In genomic region chr16:53625221-53625620, GRCh38 we compare ENCODE assay signal across 16 cellular contexts.
"Had no signal": no experiment of that assay in that cellular context is flagged by ENCODE, and none has a peak within 500 bp of the region (broad histone marks: within the 10 kb centered on the region; RNA-seq: fewer than 3 reads in every experiment).

No MANE protein-coding gene starts in this region.

- DNase-seq: dermis blood vessel endothelial cell; dorsolateral prefrontal cortex; effector CD4-positive, alpha-beta T cell; effector memory CD4-positive, alpha-beta T cell; foreskin keratinocyte; head of caudate nucleus; heart right ventricle; hippocampal formation; left cardiac atrium; left ventricle myocardium superior; lower lobe of right lung; mesenchymal stem cell; mucosa of descending colon had no signal

- H3K9me3 Mint-ChIP-seq: mesothelial cell of epicardium had no signal

- H3K27ac Mint-ChIP-seq: mesothelial cell of epicardium had no signal

- ATAC-seq: foreskin keratinocyte, gastroesophageal sphincter, heart right ventricle, left cardiac atrium, left lung, left ventricle myocardium superior, mucosa of descending colon had no signal

- H3K4me3 Mint-ChIP-seq: mesothelial cell of epicardium had no signal
